In genomic region chr17:45309400-45309799, GRCh38 we compare ENCODE assay signal across 17 cellular contexts. TPM values are rescaled to one million over a fixed set of nuclear protein-coding genes. Genes with fewer than 3 reads are reported as not detected.
DNase-seq lines count a peak whose midpoint lies in the region; ATAC-seq and TF ChIP-seq lines count a peak whose summit lies in the region.
"Had no signal": no experiment of that assay in that cellular context is flagged by ENCODE, and none has a peak within 500 bp of the region (broad histone marks: within the 10 kb centered on the region; RNA-seq: fewer than 3 reads in every experiment).

No MANE protein-coding gene starts in this region.

- in situ Hi-C loops in transverse colon (cut with MboI; ENCODE audit: low pct_ligation_motif_present in 1 of 4, low pct_unique_long_range_greater_than_20kb in 1 of 4, low sequenced_read_pairs in 3 of 4), result no loop called here

- CTCF ChIA-PET in activated CD8-positive, alpha-beta T cell treated with anti-CD3 and anti-CD28 coated beads, Interleukin-2, amount 10 ng/mL, durations not matched to agents 7 days and 5 days (lab: Charles Lee), result interaction anchor here (1.8 to 3.0 kb wide), 2 partner anchors 32 to 174 kb away, joined by 5 to 12 read pairs; partner anchors contain the start of gene ACBD4

- no peak for TF ChIP-seq POLR2A in transverse colon (IDR thresholded peaks at IDR 0.05)

- H3K4me3 ChIP-seq in left ventricle myocardium inferior (no peak overlapping the region), mucosa of rectum (ENCODE audit: low read length in 2 of 2) (peak overlapping the region in 1 of 2 donors; percentile 38), transverse colon (no peak overlapping the region), left lung (no peak overlapping the region)
- H3K4me3 ChIP-seq: ovary had no signal

- POLR2A ChIA-PET in activated CD8-positive, alpha-beta T cell treated with anti-CD3 and anti-CD28 coated beads, Interleukin-2, amount 10 ng/mL, durations not matched to agents 7 days and 5 days (lab: Charles Lee), result interaction anchor here (1.7 to 3.8 kb wide), 2 partner anchors 17 to 61 kb away, joined by 5 to 13 read pairs; no protein-coding TSS in a partner anchor

- H3K27me3 ChIP-seq in left ventricle myocardium inferior (ENCODE audit: low read depth), result no peaks in the 10 kb centered on the region
- H3K27me3 ChIP-seq in mucosa of rectum (ENCODE audit: control insufficient read depth in 2 of 2, insufficient read depth in 2 of 2, low read length in 2 of 2), result no peaks in the 10 kb centered on the region
- no peaks in the 10 kb centered on the region for H3K27me3 ChIP-seq in transverse colon
- H3K27me3 ChIP-seq in left lung, result no peaks in the 10 kb centered on the region
- H3K27me3 ChIP-seq: ovary had no signal

- no peaks in the 10 kb centered on the region for H3K27me3 Mint-ChIP-seq in activated CD8-positive, alpha-beta T cell treated with anti-CD3 and anti-CD28 coated beads, Interleukin-2, amount 10 ng/mL, durations not matched to agents 7 days and 5 days (ENCODE audit: low read depth)

- H3K9me3 ChIP-seq in left ventricle myocardium inferior (replicated peaks) (no peaks in the 10 kb centered on the region), mucosa of rectum (ENCODE audit: control insufficient read depth in 2 of 2, low read length in 2 of 2) (no peaks in the 10 kb centered on the region), transverse colon (no peaks in the 10 kb centered on the region), left lung (no peaks in the 10 kb centered on the region)
- H3K9me3 ChIP-seq: ovary had no signal

- DNase-seq in left ventricle myocardium inferior, result no peak
- DNase-seq in Right ventricle myocardium inferior (ENCODE audit: missing footprints), result no peak
- DNase-seq in activated CD8-positive, alpha-beta T cell treated with anti-CD3 and anti-CD28 coated beads, Interleukin-2, amount 10 ng/mL, durations not matched to agents 7 days and 5 days, result no peak
- no peak for DNase-seq in transverse colon
- DNase-seq in left lung, result no peak
- no peak for DNase-seq in NCI-H524 treated with DMSO at 0.1 percent for 48 hours (lab: John Stamatoyannopoulos, UW)
- DNase-seq in stimulated activated CD4-positive, alpha-beta T cell treated with anti-CD3 and anti-CD28 coated beads, Interleukin-2, amount 100 ng/mL, for 24 hours, result no peak
- DNase-seq: AML-193, left ventricle myocardium superior, MV-4-11, NCI-H345, OCI-M1, ovary, T-helper 9 cell had no signal

- H3K9me3 Mint-ChIP-seq in activated CD8-positive, alpha-beta T cell treated with anti-CD3 and anti-CD28 coated beads, Interleukin-2, amount 10 ng/mL, durations not matched to agents 7 days and 5 days (ENCODE audit: insufficient read depth), result no peaks in the 10 kb centered on the region

- peak overlapping the region; percentile 8 to 41 for H3K9ac ChIP-seq in mucosa of rectum (ENCODE audit: low read depth in 1 of 2, low read length in 2 of 2)

- H3K4me1 ChIP-seq in left ventricle myocardium inferior (peaks cover 98% of the 10 kb centered on the region), mucosa of rectum (ENCODE audit: control insufficient read depth in 2 of 2, insufficient read depth in 2 of 2, low read length in 2 of 2) (peaks cover 79 to 82% of the 10 kb centered on the region in 2 donors), transverse colon (peaks cover 83 to 99% (median 94%) of the 10 kb centered on the region in 4 donors), left lung (peaks cover 69 to 96% of the 10 kb centered on the region in 2 donors)

- WGBS in transverse colon (ENCODE audit: low coverage in 1 of 2), 2 donors, result 79% methylated on average over 4 of the region's 4 CpGs; no CpG with 5 or more reads in 1 of the 2 donors

- intact Hi-C loops in left ventricle myocardium inferior (cut with micrococcal nuclease) (no loop called here), Right ventricle myocardium inferior (cut with DNase I) (no loop called here), transverse colon (cut with DNase I; ENCODE audit: low total_unique reads) (no loop called here), left lung (cut with DNase I) (no loop called here)

- H3K27ac Mint-ChIP-seq in activated CD8-positive, alpha-beta T cell treated with anti-CD3 and anti-CD28 coated beads, Interleukin-2, amount 10 ng/mL, durations not matched to agents 7 days and 5 days, result peak overlapping the region; percentile 33

- H3K27ac ChIP-seq in left ventricle myocardium inferior (replicated peaks), result peak overlapping the region; percentile 97
- peak overlapping the region; percentile 97 to 99 for H3K27ac ChIP-seq in mucosa of rectum (ENCODE audit: low read depth in 2 of 2, low read length in 2 of 2)
- H3K27ac ChIP-seq in transverse colon, result peak overlapping the region; percentile 99 to 100 (median 100)
- H3K27ac ChIP-seq in left lung, result no peak overlapping the region
- H3K27ac ChIP-seq: ovary had no signal

- H3K36me3 ChIP-seq in left ventricle myocardium inferior (no peaks in the 10 kb centered on the region), mucosa of rectum (ENCODE audit: control insufficient read depth in 2 of 2, insufficient read depth in 2 of 2, low read length in 2 of 2) (peaks cover 0 to 5% of the 10 kb centered on the region in 2 donors), transverse colon (no peaks in the 10 kb centered on the region), left lung (peaks cover 0 to 6% of the 10 kb centered on the region in 2 donors)
- H3K36me3 ChIP-seq: ovary had no signal

- H3K4me1 Mint-ChIP-seq in activated CD8-positive, alpha-beta T cell treated with anti-CD3 and anti-CD28 coated beads, Interleukin-2, amount 10 ng/mL, durations not matched to agents 7 days and 5 days (ENCODE audit: low read depth), result peaks cover 82% of the 10 kb centered on the region

- no peak for TF ChIP-seq EP300 in transverse colon (IDR thresholded peaks at IDR 0.05; ENCODE audit: low read depth)

- TF ChIP-seq CTCF in left ventricle myocardium inferior (IDR thresholded peaks at IDR 0.05; ENCODE audit: borderline replicate concordance) (no peak), transverse colon (IDR thresholded peaks at IDR 0.05) (no peak), left lung (IDR thresholded peaks at IDR 0.05) (no peak)

- ATAC-seq in Right ventricle myocardium inferior (no peak), left lung (no peak)
- ATAC-seq in activated CD8-positive, alpha-beta T cell treated with anti-CD3 and anti-CD28 coated beads, Interleukin-2, amount 10 ng/mL, durations not matched to agents 7 days and 5 days, result no peak
- ATAC-seq: left ventricle myocardium superior had no signal

- H3K36me3 Mint-ChIP-seq in activated CD8-positive, alpha-beta T cell treated with anti-CD3 and anti-CD28 coated beads, Interleukin-2, amount 10 ng/mL, durations not matched to agents 7 days and 5 days (ENCODE audit: low read depth), result peaks cover 68% of the 10 kb centered on the region

- no peak overlapping the region for H3K4me3 Mint-ChIP-seq in activated CD8-positive, alpha-beta T cell treated with anti-CD3 and anti-CD28 coated beads, Interleukin-2, amount 10 ng/mL, durations not matched to agents 7 days and 5 days

RNA-seq across cellular contexts. Expression of gene MAP3K14, which starts 7.4 kb away (rescaled TPM):
- total RNA-seq in left ventricle myocardium inferior (14.8 TPM), Right ventricle myocardium inferior (14.4 TPM), transverse colon (10 to 100 TPM; 13.0 to 33.7 (median 18.7) TPM), left lung (10 to 100 TPM; 11.3 to 13.1 TPM)
- total RNA-seq in activated CD8-positive, alpha-beta T cell treated with anti-CD3 and anti-CD28 coated beads, Interleukin-2, amount 10 ng/mL, durations not matched to agents 7 days and 5 days, result 10 to 100 TPM; 17.5 to 23.8 TPM

RNA-seq across cellular contexts. Expression of gene SPATA32, which starts 47.5 kb away (rescaled TPM):
- total RNA-seq in left ventricle myocardium inferior (not detected), Right ventricle myocardium inferior (not detected), transverse colon (under 1 TPM in 1 of 4 donors, not detected in 3; 0.48 TPM), left lung (not detected)
- total RNA-seq in activated CD8-positive, alpha-beta T cell treated with anti-CD3 and anti-CD28 coated beads, Interleukin-2, amount 10 ng/mL, durations not matched to agents 7 days and 5 days, result under 1 TPM; 0.52 to 0.55 TPM
- total RNA-seq: endothelial cell of umbilical vein, H1, left ventricle myocardium superior had no signal

Comparison
In these comparisons a context has a peak if more than half of its experiments do, and no peak if none do; other contexts are left out.
1. H3K27ac ChIP-seq: peak in left ventricle myocardium inferior (single experiment), mucosa of rectum (2 of 2) and transverse colon (4 of 4); none in left lung (0 of 2).